2 cellular contexts compared by ENCODE assay signal in the genomic region with DNA sequence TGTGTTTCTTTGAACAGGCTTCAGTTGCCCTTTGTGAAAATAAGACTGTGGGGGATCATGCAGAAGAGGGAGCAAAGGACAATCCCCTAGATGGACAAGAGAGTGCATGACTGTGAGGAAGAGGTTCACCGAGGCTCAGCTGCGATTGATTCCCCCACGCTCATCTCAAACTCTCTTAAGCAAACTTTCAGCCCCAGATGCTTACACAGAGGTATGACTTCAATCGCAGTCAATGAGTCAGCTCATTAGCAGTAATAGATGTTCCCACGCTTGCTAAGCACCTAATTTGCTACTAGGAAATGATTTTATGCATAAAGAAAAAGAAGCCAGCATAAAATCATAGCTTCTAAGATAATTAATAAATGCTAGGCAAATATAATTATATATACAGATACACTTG.
TF ChIP-seq lines count a peak whose summit lies in the region.

No MANE protein-coding gene starts in this region.

TF ChIP-seq in GM23338, 12 proteins besides CTCF, POLR2A, EP300 and RAD21 (continued from another document and continues in another):
- TF ChIP-seq, protein P1, sequence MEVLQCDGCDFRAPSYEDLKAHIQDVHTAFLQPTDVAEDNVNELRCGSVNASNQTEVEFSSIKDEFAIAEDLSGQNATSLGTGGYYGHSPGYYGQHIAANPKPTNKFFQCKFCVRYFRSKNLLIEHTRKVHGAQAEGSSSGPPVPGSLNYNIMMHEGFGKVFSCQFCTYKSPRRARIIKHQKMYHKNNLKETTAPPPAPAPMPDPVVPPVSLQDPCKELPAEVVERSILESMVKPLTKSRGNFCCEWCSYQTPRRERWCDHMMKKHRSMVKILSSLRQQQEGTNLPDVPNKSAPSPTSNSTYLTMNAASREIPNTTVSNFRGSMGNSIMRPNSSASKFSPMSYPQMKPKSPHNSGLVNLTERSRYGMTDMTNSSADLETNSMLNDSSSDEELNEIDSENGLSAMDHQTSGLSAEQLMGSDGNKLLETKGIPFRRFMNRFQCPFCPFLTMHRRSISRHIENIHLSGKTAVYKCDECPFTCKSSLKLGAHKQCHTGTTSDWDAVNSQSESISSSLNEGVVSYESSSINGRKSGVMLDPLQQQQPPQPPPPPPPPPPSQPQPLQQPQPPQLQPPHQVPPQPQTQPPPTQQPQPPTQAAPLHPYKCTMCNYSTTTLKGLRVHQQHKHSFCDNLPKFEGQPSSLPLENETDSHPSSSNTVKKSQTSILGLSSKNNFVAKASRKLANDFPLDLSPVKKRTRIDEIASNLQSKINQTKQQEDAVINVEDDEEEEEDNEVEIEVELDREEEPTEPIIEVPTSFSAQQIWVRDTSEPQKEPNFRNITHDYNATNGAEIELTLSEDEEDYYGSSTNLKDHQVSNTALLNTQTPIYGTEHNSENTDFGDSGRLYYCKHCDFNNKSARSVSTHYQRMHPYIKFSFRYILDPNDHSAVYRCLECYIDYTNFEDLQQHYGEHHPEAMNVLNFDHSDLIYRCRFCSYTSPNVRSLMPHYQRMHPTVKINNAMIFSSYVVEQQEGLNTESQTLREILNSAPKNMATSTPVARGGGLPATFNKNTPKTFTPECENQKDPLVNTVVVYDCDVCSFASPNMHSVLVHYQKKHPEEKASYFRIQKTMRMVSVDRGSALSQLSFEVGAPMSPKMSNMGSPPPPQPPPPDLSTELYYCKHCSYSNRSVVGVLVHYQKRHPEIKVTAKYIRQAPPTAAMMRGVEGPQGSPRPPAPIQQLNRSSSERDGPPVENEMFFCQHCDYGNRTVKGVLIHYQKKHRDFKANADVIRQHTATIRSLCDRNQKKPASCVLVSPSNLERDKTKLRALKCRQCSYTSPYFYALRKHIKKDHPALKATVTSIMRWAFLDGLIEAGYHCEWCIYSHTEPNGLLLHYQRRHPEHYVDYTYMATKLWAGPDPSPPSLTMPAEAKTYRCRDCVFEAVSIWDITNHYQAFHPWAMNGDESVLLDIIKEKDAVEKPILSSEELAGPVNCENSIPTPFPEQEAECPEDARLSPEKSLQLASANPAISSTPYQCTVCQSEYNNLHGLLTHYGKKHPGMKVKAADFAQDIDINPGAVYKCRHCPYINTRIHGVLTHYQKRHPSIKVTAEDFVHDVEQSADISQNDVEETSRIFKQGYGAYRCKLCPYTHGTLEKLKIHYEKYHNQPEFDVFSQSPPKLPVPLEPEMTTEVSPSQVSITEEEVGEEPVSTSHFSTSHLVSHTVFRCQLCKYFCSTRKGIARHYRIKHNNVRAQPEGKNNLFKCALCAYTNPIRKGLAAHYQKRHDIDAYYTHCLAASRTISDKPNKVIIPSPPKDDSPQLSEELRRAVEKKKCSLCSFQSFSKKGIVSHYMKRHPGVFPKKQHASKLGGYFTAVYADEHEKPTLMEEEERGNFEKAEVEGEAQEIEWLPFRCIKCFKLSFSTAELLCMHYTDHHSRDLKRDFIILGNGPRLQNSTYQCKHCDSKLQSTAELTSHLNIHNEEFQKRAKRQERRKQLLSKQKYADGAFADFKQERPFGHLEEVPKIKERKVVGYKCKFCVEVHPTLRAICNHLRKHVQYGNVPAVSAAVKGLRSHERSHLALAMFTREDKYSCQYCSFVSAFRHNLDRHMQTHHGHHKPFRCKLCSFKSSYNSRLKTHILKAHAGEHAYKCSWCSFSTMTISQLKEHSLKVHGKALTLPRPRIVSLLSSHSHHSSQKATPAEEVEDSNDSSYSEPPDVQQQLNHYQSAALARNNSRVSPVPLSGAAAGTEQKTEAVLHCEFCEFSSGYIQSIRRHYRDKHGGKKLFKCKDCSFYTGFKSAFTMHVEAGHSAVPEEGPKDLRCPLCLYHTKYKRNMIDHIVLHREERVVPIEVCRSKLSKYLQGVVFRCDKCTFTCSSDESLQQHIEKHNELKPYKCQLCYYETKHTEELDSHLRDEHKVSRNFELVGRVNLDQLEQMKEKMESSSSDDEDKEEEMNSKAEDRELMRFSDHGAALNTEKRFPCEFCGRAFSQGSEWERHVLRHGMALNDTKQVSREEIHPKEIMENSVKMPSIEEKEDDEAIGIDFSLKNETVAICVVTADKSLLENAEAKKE (CRISPR knock-in tag; IDR thresholded peaks at IDR 0.05) = no peak
- TF ChIP-seq ZNF114 (CRISPR knock-in tag; IDR thresholded peaks at IDR 0.05) (no peak), EZH2phosphoT487 (IDR thresholded peaks at IDR 0.05; ENCODE audit: unreplicated experiment) (no peak), ZNF331 (CRISPR knock-in tag; IDR thresholded peaks at IDR 0.05; ENCODE audit: low read depth) (no peak), EZH2 (IDR thresholded peaks at IDR 0.05; ENCODE audit: low read depth, unreplicated experiment) (no peak), POLR2AphosphoS5 (IDR thresholded peaks at IDR 0.05; ENCODE audit: low read depth) (no peak), NANOG (IDR thresholded peaks at IDR 0.05; ENCODE audit: borderline replicate concordance) (no peak), STAT1 (IDR thresholded peaks at IDR 0.05; ENCODE audit: unreplicated experiment) (no peak)
- TF ChIP-seq, protein P2, sequence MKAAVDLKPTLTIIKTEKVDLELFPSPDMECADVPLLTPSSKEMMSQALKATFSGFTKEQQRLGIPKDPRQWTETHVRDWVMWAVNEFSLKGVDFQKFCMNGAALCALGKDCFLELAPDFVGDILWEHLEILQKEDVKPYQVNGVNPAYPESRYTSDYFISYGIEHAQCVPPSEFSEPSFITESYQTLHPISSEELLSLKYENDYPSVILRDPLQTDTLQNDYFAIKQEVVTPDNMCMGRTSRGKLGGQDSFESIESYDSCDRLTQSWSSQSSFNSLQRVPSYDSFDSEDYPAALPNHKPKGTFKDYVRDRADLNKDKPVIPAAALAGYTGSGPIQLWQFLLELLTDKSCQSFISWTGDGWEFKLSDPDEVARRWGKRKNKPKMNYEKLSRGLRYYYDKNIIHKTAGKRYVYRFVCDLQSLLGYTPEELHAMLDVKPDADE (IDR thresholded peaks at IDR 0.05) = no peak
- TF ChIP-seq, protein P3, sequence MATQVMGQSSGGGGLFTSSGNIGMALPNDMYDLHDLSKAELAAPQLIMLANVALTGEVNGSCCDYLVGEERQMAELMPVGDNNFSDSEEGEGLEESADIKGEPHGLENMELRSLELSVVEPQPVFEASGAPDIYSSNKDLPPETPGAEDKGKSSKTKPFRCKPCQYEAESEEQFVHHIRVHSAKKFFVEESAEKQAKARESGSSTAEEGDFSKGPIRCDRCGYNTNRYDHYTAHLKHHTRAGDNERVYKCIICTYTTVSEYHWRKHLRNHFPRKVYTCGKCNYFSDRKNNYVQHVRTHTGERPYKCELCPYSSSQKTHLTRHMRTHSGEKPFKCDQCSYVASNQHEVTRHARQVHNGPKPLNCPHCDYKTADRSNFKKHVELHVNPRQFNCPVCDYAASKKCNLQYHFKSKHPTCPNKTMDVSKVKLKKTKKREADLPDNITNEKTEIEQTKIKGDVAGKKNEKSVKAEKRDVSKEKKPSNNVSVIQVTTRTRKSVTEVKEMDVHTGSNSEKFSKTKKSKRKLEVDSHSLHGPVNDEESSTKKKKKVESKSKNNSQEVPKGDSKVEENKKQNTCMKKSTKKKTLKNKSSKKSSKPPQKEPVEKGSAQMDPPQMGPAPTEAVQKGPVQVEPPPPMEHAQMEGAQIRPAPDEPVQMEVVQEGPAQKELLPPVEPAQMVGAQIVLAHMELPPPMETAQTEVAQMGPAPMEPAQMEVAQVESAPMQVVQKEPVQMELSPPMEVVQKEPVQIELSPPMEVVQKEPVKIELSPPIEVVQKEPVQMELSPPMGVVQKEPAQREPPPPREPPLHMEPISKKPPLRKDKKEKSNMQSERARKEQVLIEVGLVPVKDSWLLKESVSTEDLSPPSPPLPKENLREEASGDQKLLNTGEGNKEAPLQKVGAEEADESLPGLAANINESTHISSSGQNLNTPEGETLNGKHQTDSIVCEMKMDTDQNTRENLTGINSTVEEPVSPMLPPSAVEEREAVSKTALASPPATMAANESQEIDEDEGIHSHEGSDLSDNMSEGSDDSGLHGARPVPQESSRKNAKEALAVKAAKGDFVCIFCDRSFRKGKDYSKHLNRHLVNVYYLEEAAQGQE (IDR thresholded peaks at IDR 0.05; ENCODE audit: unreplicated experiment) = no peak

TF ChIP-seq in H1, 55 proteins besides CTCF, POLR2A, EP300 and RAD21 (continued from another document):
- TF ChIP-seq, protein P4, sequence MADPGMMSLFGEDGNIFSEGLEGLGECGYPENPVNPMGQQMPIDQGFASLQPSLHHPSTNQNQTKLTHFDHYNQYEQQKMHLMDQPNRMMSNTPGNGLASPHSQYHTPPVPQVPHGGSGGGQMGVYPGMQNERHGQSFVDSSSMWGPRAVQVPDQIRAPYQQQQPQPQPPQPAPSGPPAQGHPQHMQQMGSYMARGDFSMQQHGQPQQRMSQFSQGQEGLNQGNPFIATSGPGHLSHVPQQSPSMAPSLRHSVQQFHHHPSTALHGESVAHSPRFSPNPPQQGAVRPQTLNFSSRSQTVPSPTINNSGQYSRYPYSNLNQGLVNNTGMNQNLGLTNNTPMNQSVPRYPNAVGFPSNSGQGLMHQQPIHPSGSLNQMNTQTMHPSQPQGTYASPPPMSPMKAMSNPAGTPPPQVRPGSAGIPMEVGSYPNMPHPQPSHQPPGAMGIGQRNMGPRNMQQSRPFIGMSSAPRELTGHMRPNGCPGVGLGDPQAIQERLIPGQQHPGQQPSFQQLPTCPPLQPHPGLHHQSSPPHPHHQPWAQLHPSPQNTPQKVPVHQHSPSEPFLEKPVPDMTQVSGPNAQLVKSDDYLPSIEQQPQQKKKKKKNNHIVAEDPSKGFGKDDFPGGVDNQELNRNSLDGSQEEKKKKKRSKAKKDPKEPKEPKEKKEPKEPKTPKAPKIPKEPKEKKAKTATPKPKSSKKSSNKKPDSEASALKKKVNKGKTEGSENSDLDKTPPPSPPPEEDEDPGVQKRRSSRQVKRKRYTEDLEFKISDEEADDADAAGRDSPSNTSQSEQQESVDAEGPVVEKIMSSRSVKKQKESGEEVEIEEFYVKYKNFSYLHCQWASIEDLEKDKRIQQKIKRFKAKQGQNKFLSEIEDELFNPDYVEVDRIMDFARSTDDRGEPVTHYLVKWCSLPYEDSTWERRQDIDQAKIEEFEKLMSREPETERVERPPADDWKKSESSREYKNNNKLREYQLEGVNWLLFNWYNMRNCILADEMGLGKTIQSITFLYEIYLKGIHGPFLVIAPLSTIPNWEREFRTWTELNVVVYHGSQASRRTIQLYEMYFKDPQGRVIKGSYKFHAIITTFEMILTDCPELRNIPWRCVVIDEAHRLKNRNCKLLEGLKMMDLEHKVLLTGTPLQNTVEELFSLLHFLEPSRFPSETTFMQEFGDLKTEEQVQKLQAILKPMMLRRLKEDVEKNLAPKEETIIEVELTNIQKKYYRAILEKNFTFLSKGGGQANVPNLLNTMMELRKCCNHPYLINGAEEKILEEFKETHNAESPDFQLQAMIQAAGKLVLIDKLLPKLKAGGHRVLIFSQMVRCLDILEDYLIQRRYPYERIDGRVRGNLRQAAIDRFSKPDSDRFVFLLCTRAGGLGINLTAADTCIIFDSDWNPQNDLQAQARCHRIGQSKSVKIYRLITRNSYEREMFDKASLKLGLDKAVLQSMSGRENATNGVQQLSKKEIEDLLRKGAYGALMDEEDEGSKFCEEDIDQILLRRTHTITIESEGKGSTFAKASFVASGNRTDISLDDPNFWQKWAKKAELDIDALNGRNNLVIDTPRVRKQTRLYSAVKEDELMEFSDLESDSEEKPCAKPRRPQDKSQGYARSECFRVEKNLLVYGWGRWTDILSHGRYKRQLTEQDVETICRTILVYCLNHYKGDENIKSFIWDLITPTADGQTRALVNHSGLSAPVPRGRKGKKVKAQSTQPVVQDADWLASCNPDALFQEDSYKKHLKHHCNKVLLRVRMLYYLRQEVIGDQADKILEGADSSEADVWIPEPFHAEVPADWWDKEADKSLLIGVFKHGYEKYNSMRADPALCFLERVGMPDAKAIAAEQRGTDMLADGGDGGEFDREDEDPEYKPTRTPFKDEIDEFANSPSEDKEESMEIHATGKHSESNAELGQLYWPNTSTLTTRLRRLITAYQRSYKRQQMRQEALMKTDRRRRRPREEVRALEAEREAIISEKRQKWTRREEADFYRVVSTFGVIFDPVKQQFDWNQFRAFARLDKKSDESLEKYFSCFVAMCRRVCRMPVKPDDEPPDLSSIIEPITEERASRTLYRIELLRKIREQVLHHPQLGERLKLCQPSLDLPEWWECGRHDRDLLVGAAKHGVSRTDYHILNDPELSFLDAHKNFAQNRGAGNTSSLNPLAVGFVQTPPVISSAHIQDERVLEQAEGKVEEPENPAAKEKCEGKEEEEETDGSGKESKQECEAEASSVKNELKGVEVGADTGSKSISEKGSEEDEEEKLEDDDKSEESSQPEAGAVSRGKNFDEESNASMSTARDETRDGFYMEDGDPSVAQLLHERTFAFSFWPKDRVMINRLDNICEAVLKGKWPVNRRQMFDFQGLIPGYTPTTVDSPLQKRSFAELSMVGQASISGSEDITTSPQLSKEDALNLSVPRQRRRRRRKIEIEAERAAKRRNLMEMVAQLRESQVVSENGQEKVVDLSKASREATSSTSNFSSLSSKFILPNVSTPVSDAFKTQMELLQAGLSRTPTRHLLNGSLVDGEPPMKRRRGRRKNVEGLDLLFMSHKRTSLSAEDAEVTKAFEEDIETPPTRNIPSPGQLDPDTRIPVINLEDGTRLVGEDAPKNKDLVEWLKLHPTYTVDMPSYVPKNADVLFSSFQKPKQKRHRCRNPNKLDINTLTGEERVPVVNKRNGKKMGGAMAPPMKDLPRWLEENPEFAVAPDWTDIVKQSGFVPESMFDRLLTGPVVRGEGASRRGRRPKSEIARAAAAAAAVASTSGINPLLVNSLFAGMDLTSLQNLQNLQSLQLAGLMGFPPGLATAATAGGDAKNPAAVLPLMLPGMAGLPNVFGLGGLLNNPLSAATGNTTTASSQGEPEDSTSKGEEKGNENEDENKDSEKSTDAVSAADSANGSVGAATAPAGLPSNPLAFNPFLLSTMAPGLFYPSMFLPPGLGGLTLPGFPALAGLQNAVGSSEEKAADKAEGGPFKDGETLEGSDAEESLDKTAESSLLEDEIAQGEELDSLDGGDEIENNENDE (IDR thresholded peaks at IDR 0.05; ENCODE audit: insufficient replicate concordance, low read length) = no peak
- TF ChIP-seq GABPA (IDR thresholded peaks at IDR 0.05; ENCODE audit: borderline replicate concordance, insufficient read depth, low read length) = no peak
- no peak for TF ChIP-seq CBX8 (IDR thresholded peaks at IDR 0.05; ENCODE audit: borderline replicate concordance, low read depth, low read length)
- TF ChIP-seq POU5F1 (IDR thresholded peaks at IDR 0.05; ENCODE audit: low read depth, low read length) = no peak
- no peak for TF ChIP-seq SUZ12 (IDR thresholded peaks at IDR 0.05; ENCODE audit: low read length)
- no peak for TF ChIP-seq CREB1 (IDR thresholded peaks at IDR 0.05)
- no peak for TF ChIP-seq NRF1 (IDR thresholded peaks at IDR 0.05; ENCODE audit: low read depth, low read length)
- no peak for TF ChIP-seq KDM4A (IDR thresholded peaks at IDR 0.05; ENCODE audit: low read depth, low read length, severe bottlenecking)
TF ChIP-seq in H1: peak in this region for 0.
